Comparison of ENCODE assay signal across 1 cellular context in the genomic region with DNA sequence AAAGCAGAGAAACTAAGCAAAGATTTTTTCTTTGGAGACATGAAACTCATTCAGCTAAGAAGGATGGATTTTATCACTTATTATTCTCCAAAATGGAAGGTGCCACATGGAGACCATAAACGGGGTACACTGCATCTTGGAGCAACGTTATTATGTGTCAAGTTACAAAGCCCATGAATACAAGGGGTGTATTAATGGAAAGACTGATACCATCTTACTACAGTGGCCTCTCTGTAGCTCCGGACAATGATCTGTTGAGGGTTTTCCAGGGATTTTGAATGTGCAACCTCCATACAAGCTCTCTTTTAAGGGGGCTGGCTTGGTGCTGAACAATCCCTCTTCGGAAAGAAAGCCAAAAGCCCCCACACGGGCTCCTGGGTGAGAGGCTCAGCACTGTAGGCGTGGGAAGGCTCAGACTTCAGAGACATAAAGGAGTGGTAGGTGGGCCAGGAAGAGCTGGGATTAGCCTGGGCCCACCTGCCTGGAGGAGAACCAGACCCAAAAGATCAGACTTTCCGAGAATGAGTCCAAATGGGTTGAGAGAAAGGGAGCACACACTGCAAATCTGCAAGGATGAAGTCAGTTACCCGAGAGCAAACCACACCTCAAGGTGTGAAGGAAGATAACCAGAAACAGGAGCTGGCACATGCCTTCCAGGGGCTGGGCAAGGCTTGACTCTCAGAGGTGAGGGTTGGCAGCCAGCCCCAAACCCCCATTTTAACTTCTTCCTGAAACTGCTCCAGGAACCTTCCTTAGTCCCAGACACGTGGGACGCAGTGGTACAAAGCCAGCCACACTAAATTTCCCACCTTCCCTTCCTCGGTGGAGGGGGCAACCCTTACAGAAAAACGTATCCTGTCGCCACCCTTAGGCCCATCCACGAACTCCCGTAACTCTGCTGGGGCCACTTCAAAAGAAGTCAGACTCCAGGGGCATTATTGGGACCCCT.
TF ChIP-seq lines count a peak whose summit lies in the region.

No MANE protein-coding gene starts in this region.

TF ChIP-seq in IMR-90, 13 proteins besides CTCF, POLR2A, EP300 and RAD21 (continued from another document):
- TF ChIP-seq RFX5 (IDR thresholded peaks at IDR 0.05; ENCODE audit: low read depth, low read length) (no peak), FOS (IDR thresholded peaks at IDR 0.05; ENCODE audit: low read depth, low read length) (no peak), MXI1 (IDR thresholded peaks at IDR 0.05; ENCODE audit: borderline replicate concordance, low read depth, low read length) (no peak), CHD1 (IDR thresholded peaks at IDR 0.05; ENCODE audit: low read depth, low read length) (no peak), RCOR1 (IDR thresholded peaks at IDR 0.05; ENCODE audit: insufficient replicate concordance, low read length) (no peak), NFE2L2 (IDR thresholded peaks at IDR 0.05; ENCODE audit: low read depth, low read length) (no peak), BHLHE40 (IDR thresholded peaks at IDR 0.05; ENCODE audit: low read depth, low read length) (no peak), MAZ (IDR thresholded peaks at IDR 0.05; ENCODE audit: borderline replicate concordance, low read depth, low read length) (no peak), SMC3 (IDR thresholded peaks at IDR 0.05; ENCODE audit: low read depth, low read length) (no peak)
- TF ChIP-seq, protein P1, sequence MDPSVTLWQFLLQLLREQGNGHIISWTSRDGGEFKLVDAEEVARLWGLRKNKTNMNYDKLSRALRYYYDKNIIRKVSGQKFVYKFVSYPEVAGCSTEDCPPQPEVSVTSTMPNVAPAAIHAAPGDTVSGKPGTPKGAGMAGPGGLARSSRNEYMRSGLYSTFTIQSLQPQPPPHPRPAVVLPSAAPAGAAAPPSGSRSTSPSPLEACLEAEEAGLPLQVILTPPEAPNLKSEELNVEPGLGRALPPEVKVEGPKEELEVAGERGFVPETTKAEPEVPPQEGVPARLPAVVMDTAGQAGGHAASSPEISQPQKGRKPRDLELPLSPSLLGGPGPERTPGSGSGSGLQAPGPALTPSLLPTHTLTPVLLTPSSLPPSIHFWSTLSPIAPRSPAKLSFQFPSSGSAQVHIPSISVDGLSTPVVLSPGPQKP (IDR thresholded peaks at IDR 0.05; ENCODE audit: borderline replicate concordance, low read depth, low read length), result no peak
